1 cellular context compared by ENCODE assay signal in the genomic region with DNA sequence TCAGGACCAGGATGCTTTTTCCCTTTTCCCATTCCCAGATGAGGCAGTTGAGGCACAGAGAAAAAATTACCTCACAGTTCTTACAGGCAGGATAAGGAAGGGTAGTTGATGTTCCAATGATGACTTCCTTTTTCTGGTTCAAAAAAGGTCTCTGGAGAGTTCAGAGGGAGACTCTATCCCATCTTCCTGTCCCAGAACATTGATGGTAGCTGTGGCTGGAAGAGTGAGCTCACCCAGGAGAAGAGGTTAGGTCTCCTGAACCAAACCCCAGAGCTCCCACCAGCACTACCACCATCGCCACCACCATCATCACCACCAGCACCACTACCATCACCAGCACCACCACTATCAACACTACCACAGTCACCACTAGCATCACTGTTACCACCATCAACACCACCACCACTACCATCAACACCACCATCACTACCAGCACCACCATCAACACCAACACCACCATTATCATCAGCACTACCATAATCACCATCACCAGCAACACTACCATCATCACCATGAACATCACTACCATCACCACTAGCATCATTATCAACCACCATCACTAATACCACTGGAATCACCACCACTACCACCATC.
TF ChIP-seq lines count a peak whose summit lies in the region.

No MANE protein-coding gene starts in this region.

TF ChIP-seq in GM12891, 5 proteins besides CTCF, POLR2A, EP300 and RAD21 (continued from another document):
- no peak for TF ChIP-seq PAX5 (IDR thresholded peaks at IDR 0.05; ENCODE audit: insufficient read depth, low read length, severe bottlenecking)
- no peak for TF ChIP-seq POU2F2 (IDR thresholded peaks at IDR 0.05; ENCODE audit: low read depth, low read length)
- no peak for TF ChIP-seq POLR2AphosphoS5 (IDR thresholded peaks at IDR 0.05; ENCODE audit: low read depth, low read length)
